Comparison of ENCODE assay signal across 8 cellular contexts in the genomic region with DNA sequence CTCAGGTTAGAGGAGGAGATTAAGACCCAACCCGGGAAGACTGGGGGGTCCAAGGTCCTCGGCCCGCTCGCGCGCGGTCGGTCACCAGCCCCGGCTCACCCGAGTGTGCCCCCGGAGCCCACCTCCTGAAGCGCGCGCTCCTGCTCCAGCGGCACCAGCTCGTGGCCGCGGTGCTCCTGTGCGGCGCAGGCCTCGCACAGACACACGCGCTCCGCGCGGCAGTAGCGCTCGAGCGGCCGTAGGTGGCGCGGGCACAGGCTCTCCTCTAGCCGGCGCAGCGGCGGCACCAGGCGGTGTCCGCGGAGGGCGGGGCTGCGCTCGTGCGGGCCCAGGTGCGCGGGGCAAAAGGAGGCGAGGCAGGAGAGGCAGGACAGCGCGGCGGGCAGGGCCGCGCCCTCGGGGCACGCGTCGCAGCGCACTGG. TPM values are rescaled to one million over a fixed set of nuclear protein-coding genes. Genes with fewer than 3 reads are reported as not detected.
DNase-seq lines count a peak whose midpoint lies in the region; ATAC-seq and TF ChIP-seq lines count a peak whose summit lies in the region.

No MANE protein-coding gene starts in this region.

- TF ChIP-seq POLR2A in Peyer's patch (IDR thresholded peaks at IDR 0.05), result peak; percentile 28 to 53
- TF ChIP-seq POLR2A in tibial nerve (IDR thresholded peaks at IDR 0.05), result no peak

- peak overlapping the region; percentile 86 to 95 (median 92) for H3K27ac ChIP-seq in Peyer's patch
- peak overlapping the region; percentile 86 to 99 (median 92) for H3K27ac ChIP-seq in tibial nerve

- no peaks in the 10 kb centered on the region for H3K27me3 ChIP-seq in Peyer's patch
- H3K27me3 ChIP-seq in neuron (ENCODE audit: insufficient read depth, low read length), result peaks cover 56% of the 10 kb centered on the region
- no peaks in the 10 kb centered on the region for H3K27me3 ChIP-seq in tibial nerve

- no peaks in the 10 kb centered on the region for H3K9me3 ChIP-seq in Peyer's patch
- no peaks in the 10 kb centered on the region for H3K9me3 ChIP-seq in neuron (ENCODE audit: low read length)
- no peaks in the 10 kb centered on the region for H3K9me3 ChIP-seq in tibial nerve

- ATAC-seq in HG03442 (IDR thresholded peaks at IDR 0.05; ENCODE audit: unreplicated experiment) (peak; percentile 53), HG02623 (IDR thresholded peaks at IDR 0.05; ENCODE audit: unreplicated experiment) (no peak)

- peak overlapping the region; percentile 50 for H3K4me3 ChIP-seq in GM12864 (ENCODE audit: low read depth, low read length)
- peak overlapping the region; percentile 59 to 74 (median 69) for H3K4me3 ChIP-seq in Peyer's patch
- H3K4me3 ChIP-seq in fibroblast of villous mesenchyme (ENCODE audit: low read depth, low read length), result peak overlapping the region; percentile 66
- peak overlapping the region; percentile 21 for H3K4me3 ChIP-seq in neuron (ENCODE audit: low read length)
- peak overlapping the region; percentile 60 to 80 (median 70) for H3K4me3 ChIP-seq in tibial nerve

- TF ChIP-seq EP300 in tibial nerve (IDR thresholded peaks at IDR 0.05), result no peak

- H3K4me1 ChIP-seq in Peyer's patch (peaks cover 3 to 42% (median 29%) of the 10 kb centered on the region in 4 donors), neuron (ENCODE audit: insufficient read depth, low read length) (peaks cover 9% of the 10 kb centered on the region), tibial nerve (peaks cover 6 to 59% (median 47%) of the 10 kb centered on the region in 4 donors)

- peak overlapping the region; percentile 68 for H2AFZ ChIP-seq in neuron (ENCODE audit: low read depth, low read length)

- WGBS in tibial nerve, 2 donors, result 0% methylated on average over 32 to 46 of the region's 56 CpGs

- peaks cover 0 to 18% (median 0%) of the 10 kb centered on the region in 3 donors for H3K36me3 ChIP-seq in Peyer's patch
- no peaks in the 10 kb centered on the region for H3K36me3 ChIP-seq in neuron (ENCODE audit: insufficient read depth, low read length)
- H3K36me3 ChIP-seq in tibial nerve, result peaks cover 0 to 24% (median 0%) of the 10 kb centered on the region in 3 donors

- DNase-seq in GM12864 (ENCODE audit: low read depth), result no peak
- DNase-seq in Peyer's patch, result peak; percentile 62 to 91 (median 89)
- DNase-seq in activated gamma-delta T cell (lab: John Stamatoyannopoulos, UW), result peak; percentile 53
- peak; percentile 72 for DNase-seq in fibroblast of villous mesenchyme (ENCODE audit: low read depth)
- peak; percentile 47 to 50 for DNase-seq in tibial nerve (ENCODE audit: low spot score in 2 of 2)

- TF ChIP-seq CTCF in GM12864 (IDR thresholded peaks at IDR 0.05; ENCODE audit: low read depth, low read length, missing control alignments) (peak; percentile 47), Peyer's patch (IDR thresholded peaks at IDR 0.05) (peak; percentile 29 to 86 (median 70)), fibroblast of villous mesenchyme (IDR thresholded peaks at IDR 0.05; ENCODE audit: insufficient read depth, low read depth, low read length) (peak; percentile 41), tibial nerve (IDR thresholded peaks at IDR 0.05) (peak; percentile 38 to 69 (median 51))

RNA-seq across cellular contexts. Expression of gene TRIM47, which starts 0.6 kb away (rescaled TPM):
- total RNA-seq in Peyer's patch (10 to 100 TPM; 16.5 to 61.4 (median 45.7) TPM), fibroblast of villous mesenchyme (13.5 and 15.1 TPM in 2 replicates), tibial nerve (10 to 100 TPM; 47.4 to 79.0 (median 57.0) TPM)

RNA-seq across cellular contexts. Expression of gene TRIM65, which starts 19.0 kb away (rescaled TPM):
- total RNA-seq in Peyer's patch (10 to 100 TPM; 14.0 to 22.7 (median 16.9) TPM), fibroblast of villous mesenchyme (21.9 and 22.5 TPM in 2 replicates), tibial nerve (10 to 100 TPM; 40.2 to 68.1 (median 41.5) TPM)

RNA-seq across cellular contexts. Expression of gene WBP2, which starts 22.6 kb away (rescaled TPM):
- total RNA-seq in Peyer's patch (10 to 100 TPM; 45.4 to 61.4 (median 53.7) TPM), fibroblast of villous mesenchyme (18.4 and 26.8 TPM in 2 replicates), tibial nerve (10 to 100 TPM; 63.5 to 79.7 (median 71.0) TPM)

RNA-seq across cellular contexts. Expression of gene MRPL38, which starts 26.9 kb away (rescaled TPM):
- total RNA-seq in Peyer's patch (10 to 100 TPM; 61.1 to 95.7 (median 72.9) TPM), fibroblast of villous mesenchyme (33.7 and 45.1 TPM in 2 replicates), tibial nerve (100 to 1,000 TPM in 1 of 4 donors, 10 to 100 TPM in 3; 56.8 to 118 (median 76.2) TPM)

RNA-seq across cellular contexts. Expression of gene UNC13D, which starts 33.6 kb away (rescaled TPM):
- 10 to 100 TPM in 3 of 4 donors, 1 to 10 TPM in 1; 8.4 to 45.4 (median 22.2) TPM for total RNA-seq in Peyer's patch
- total RNA-seq in fibroblast of villous mesenchyme, result 0.86 and 1.6 TPM in 2 replicates
- total RNA-seq in tibial nerve, result 10 to 100 TPM; 10.5 to 53.1 (median 22.6) TPM

Comparison
In these comparisons a context has a peak if more than half of its experiments do, and no peak if none do; other contexts are left out.
1. POLR2A ChIP-seq: peak in Peyer's patch (2 of 2); none in tibial nerve (0 of 2).
2. Peak in every context shown above with its lines, with median percentiles within 50 percentile points of each other: H3K4me3 ChIP-seq and CTCF ChIP-seq.